ENCODE assay signal across 13 cellular contexts in genomic region chr11:44528581-44528980, GRCh38. TPM values are rescaled to one million over a fixed set of nuclear protein-coding genes. Genes with fewer than 3 reads are reported as not detected.
DNase-seq lines count a peak whose midpoint lies in the region; ATAC-seq lines count a peak whose summit lies in the region.
"Had no signal": no experiment of that assay in that cellular context is flagged by ENCODE, and none has a peak within 500 bp of the region (broad histone marks: within the 10 kb centered on the region; RNA-seq: fewer than 3 reads in every experiment).

No MANE protein-coding gene starts in this region.

- CTCF ChIA-PET in activated CD4-positive, alpha-beta memory T cell treated with anti-CD3 and anti-CD28 coated beads for 36 hours (lab: Charles Lee), result no interaction called here
- CTCF ChIA-PET in activated CD4-positive, alpha-beta memory T cell treated with anti-CD3 and anti-CD28 coated beads, Interleukin-2, amount 10 ng/mL, durations not matched to agents 7 days and 5 days (lab: Charles Lee), result no interaction called here

- intact Hi-C loops in activated CD4-positive, alpha-beta memory T cell treated with anti-CD3 and anti-CD28 coated beads for 36 hours (cut with micrococcal nuclease), result no loop called here
- intact Hi-C loops in activated T-helper 2 cell treated with anti-CD3 and anti-CD28 coated beads, Interferon-gamma antibody, Interleukin-2, Interleukin-4, amounts not matched to agents 10 μg/mL and 5 μg/mL and 100 μg/mL, durations not matched to agents 14 hours and 24 hours and 36 hours (cut with micrococcal nuclease), result loop anchor here (10.0 kb wide), 1 partner anchor 334 kb away; no protein-coding TSS in a partner anchor

- POLR2A ChIA-PET in activated CD4-positive, alpha-beta memory T cell treated with anti-CD3 and anti-CD28 coated beads for 36 hours (lab: Charles Lee), result no interaction called here
- POLR2A ChIA-PET in activated CD4-positive, alpha-beta memory T cell treated with anti-CD3 and anti-CD28 coated beads, Interleukin-2, amount 10 ng/mL, durations not matched to agents 7 days and 5 days (lab: Charles Lee), result interaction anchor here (1.0 kb wide), 1 partner anchor 85 kb away, joined by 3 read pairs; no protein-coding TSS in a partner anchor

- H3K9me3 Mint-ChIP-seq in activated CD4-positive, alpha-beta memory T cell treated with anti-CD3 and anti-CD28 coated beads for 36 hours, result no peaks in the 10 kb centered on the region
- H3K9me3 Mint-ChIP-seq in activated CD4-positive, alpha-beta memory T cell treated with anti-CD3 and anti-CD28 coated beads, Interleukin-2, amount 10 ng/mL, durations not matched to agents 7 days and 5 days, result no peaks in the 10 kb centered on the region
- H3K9me3 Mint-ChIP-seq in activated T-helper 2 cell treated with anti-CD3 and anti-CD28 coated beads, Interferon-gamma antibody, Interleukin-2, Interleukin-4, amounts not matched to agents 10 μg/mL and 5 μg/mL and 100 μg/mL, durations not matched to agents 14 hours and 24 hours and 36 hours, result no peaks in the 10 kb centered on the region
- H3K9me3 Mint-ChIP-seq in stimulated activated effector memory CD8-positive, alpha-beta T cell treated with anti-CD3 and anti-CD28 coated beads, Interleukin-12 subunit alpha, Interleukin-12 subunit beta, amount 100 ng/mL, for 72 hours, result no peaks in the 10 kb centered on the region
- no peaks in the 10 kb centered on the region for H3K9me3 Mint-ChIP-seq in activated T-cell treated with anti-CD3 and anti-CD28 coated beads, Interleukin-2, amount 50 U/mL, for 24 hours
- H3K9me3 Mint-ChIP-seq: CD8-positive, alpha-beta memory T cell had no signal

- H3K27me3 Mint-ChIP-seq in activated CD4-positive, alpha-beta memory T cell treated with anti-CD3 and anti-CD28 coated beads for 36 hours, result peaks cover 5% of the 10 kb centered on the region
- no peaks in the 10 kb centered on the region for H3K27me3 Mint-ChIP-seq in activated CD4-positive, alpha-beta memory T cell treated with anti-CD3 and anti-CD28 coated beads, Interleukin-2, amount 10 ng/mL, durations not matched to agents 7 days and 5 days
- no peaks in the 10 kb centered on the region for H3K27me3 Mint-ChIP-seq in activated T-helper 2 cell treated with anti-CD3 and anti-CD28 coated beads, Interferon-gamma antibody, Interleukin-2, Interleukin-4, amounts not matched to agents 10 μg/mL and 5 μg/mL and 100 μg/mL, durations not matched to agents 14 hours and 24 hours and 36 hours (ENCODE audit: low read depth)
- H3K27me3 Mint-ChIP-seq in activated T-cell treated with anti-CD3 and anti-CD28 coated beads, Interleukin-2, amount 50 U/mL, for 24 hours, result peaks cover under 1% of the 10 kb centered on the region

- no peak for DNase-seq in activated CD4-positive, alpha-beta memory T cell treated with anti-CD3 and anti-CD28 coated beads for 36 hours
- DNase-seq in activated CD4-positive, alpha-beta memory T cell treated with anti-CD3 and anti-CD28 coated beads, Interleukin-2, amount 10 ng/mL, durations not matched to agents 7 days and 5 days, result no peak
- DNase-seq in activated T-helper 2 cell treated with anti-CD3 and anti-CD28 coated beads, Interferon-gamma antibody, Interleukin-2, Interleukin-4, amounts not matched to agents 10 μg/mL and 5 μg/mL and 100 μg/mL, durations not matched to agents 14 hours and 24 hours and 36 hours (ENCODE audit: low spot score), result no peak
- DNase-seq in iPS-NIHi11 (ENCODE audit: low spot score), result peak; percentile 6
- no peak for DNase-seq in stimulated activated effector memory CD8-positive, alpha-beta T cell treated with anti-CD3 and anti-CD28 coated beads, Interleukin-12 subunit alpha, Interleukin-12 subunit beta, amount 100 ng/mL, for 72 hours (ENCODE audit: low spot score in 2 of 2)
- no peak for DNase-seq in GM19240 (ENCODE audit: insufficient read length, low spot score)
- no peak for DNase-seq in activated T-cell treated with anti-CD3 and anti-CD28 coated beads, Interleukin-2, amount 50 U/mL, for 24 hours
- DNase-seq: Caco-2; CD8-positive, alpha-beta memory T cell; DND-41; GDM1; IMR-90 had no signal

- no peak overlapping the region for H3K4me3 Mint-ChIP-seq in activated CD4-positive, alpha-beta memory T cell treated with anti-CD3 and anti-CD28 coated beads for 36 hours
- H3K4me3 Mint-ChIP-seq in activated CD4-positive, alpha-beta memory T cell treated with anti-CD3 and anti-CD28 coated beads, Interleukin-2, amount 10 ng/mL, durations not matched to agents 7 days and 5 days, result no peak overlapping the region
- H3K4me3 Mint-ChIP-seq in activated T-helper 2 cell treated with anti-CD3 and anti-CD28 coated beads, Interferon-gamma antibody, Interleukin-2, Interleukin-4, amounts not matched to agents 10 μg/mL and 5 μg/mL and 100 μg/mL, durations not matched to agents 14 hours and 24 hours and 36 hours (ENCODE audit: low read depth), result no peak overlapping the region
- H3K4me3 Mint-ChIP-seq in stimulated activated effector memory CD8-positive, alpha-beta T cell treated with anti-CD3 and anti-CD28 coated beads, Interleukin-12 subunit alpha, Interleukin-12 subunit beta, amount 100 ng/mL, for 72 hours, result no peak overlapping the region
- H3K4me3 Mint-ChIP-seq in activated T-cell treated with anti-CD3 and anti-CD28 coated beads, Interleukin-2, amount 50 U/mL, for 24 hours, result no peak overlapping the region

- H3K36me3 Mint-ChIP-seq in activated CD4-positive, alpha-beta memory T cell treated with anti-CD3 and anti-CD28 coated beads for 36 hours, result no peaks in the 10 kb centered on the region
- H3K36me3 Mint-ChIP-seq in activated CD4-positive, alpha-beta memory T cell treated with anti-CD3 and anti-CD28 coated beads, Interleukin-2, amount 10 ng/mL, durations not matched to agents 7 days and 5 days (ENCODE audit: low read depth), result no peaks in the 10 kb centered on the region
- H3K36me3 Mint-ChIP-seq in activated T-helper 2 cell treated with anti-CD3 and anti-CD28 coated beads, Interferon-gamma antibody, Interleukin-2, Interleukin-4, amounts not matched to agents 10 μg/mL and 5 μg/mL and 100 μg/mL, durations not matched to agents 14 hours and 24 hours and 36 hours (ENCODE audit: low read depth), result peaks cover 3% of the 10 kb centered on the region
- peaks cover 5% of the 10 kb centered on the region for H3K36me3 Mint-ChIP-seq in stimulated activated effector memory CD8-positive, alpha-beta T cell treated with anti-CD3 and anti-CD28 coated beads, Interleukin-12 subunit alpha, Interleukin-12 subunit beta, amount 100 ng/mL, for 72 hours
- no peaks in the 10 kb centered on the region for H3K36me3 Mint-ChIP-seq in activated T-cell treated with anti-CD3 and anti-CD28 coated beads, Interleukin-2, amount 50 U/mL, for 24 hours (ENCODE audit: low read depth)
- H3K36me3 Mint-ChIP-seq: CD8-positive, alpha-beta memory T cell had no signal

- H3K27ac Mint-ChIP-seq in activated CD4-positive, alpha-beta memory T cell treated with anti-CD3 and anti-CD28 coated beads for 36 hours, result peak overlapping the region; percentile 57
- no peak overlapping the region for H3K27ac Mint-ChIP-seq in activated CD4-positive, alpha-beta memory T cell treated with anti-CD3 and anti-CD28 coated beads, Interleukin-2, amount 10 ng/mL, durations not matched to agents 7 days and 5 days
- peak overlapping the region; percentile 76 for H3K27ac Mint-ChIP-seq in activated T-helper 2 cell treated with anti-CD3 and anti-CD28 coated beads, Interferon-gamma antibody, Interleukin-2, Interleukin-4, amounts not matched to agents 10 μg/mL and 5 μg/mL and 100 μg/mL, durations not matched to agents 14 hours and 24 hours and 36 hours
- H3K27ac Mint-ChIP-seq in stimulated activated effector memory CD8-positive, alpha-beta T cell treated with anti-CD3 and anti-CD28 coated beads, Interleukin-12 subunit alpha, Interleukin-12 subunit beta, amount 100 ng/mL, for 72 hours, result peak overlapping the region; percentile 46
- no peak overlapping the region for H3K27ac Mint-ChIP-seq in activated T-cell treated with anti-CD3 and anti-CD28 coated beads, Interleukin-2, amount 50 U/mL, for 24 hours
- H3K27ac Mint-ChIP-seq: CD8-positive, alpha-beta memory T cell had no signal

- H3K4me1 Mint-ChIP-seq in activated CD4-positive, alpha-beta memory T cell treated with anti-CD3 and anti-CD28 coated beads for 36 hours (ENCODE audit: low read depth), result peaks cover 44% of the 10 kb centered on the region
- H3K4me1 Mint-ChIP-seq in activated CD4-positive, alpha-beta memory T cell treated with anti-CD3 and anti-CD28 coated beads, Interleukin-2, amount 10 ng/mL, durations not matched to agents 7 days and 5 days, result peaks cover 51% of the 10 kb centered on the region
- peaks cover 42% of the 10 kb centered on the region for H3K4me1 Mint-ChIP-seq in activated T-helper 2 cell treated with anti-CD3 and anti-CD28 coated beads, Interferon-gamma antibody, Interleukin-2, Interleukin-4, amounts not matched to agents 10 μg/mL and 5 μg/mL and 100 μg/mL, durations not matched to agents 14 hours and 24 hours and 36 hours (ENCODE audit: low read depth)
- H3K4me1 Mint-ChIP-seq in stimulated activated effector memory CD8-positive, alpha-beta T cell treated with anti-CD3 and anti-CD28 coated beads, Interleukin-12 subunit alpha, Interleukin-12 subunit beta, amount 100 ng/mL, for 72 hours, result peaks cover 29% of the 10 kb centered on the region
- H3K4me1 Mint-ChIP-seq in activated T-cell treated with anti-CD3 and anti-CD28 coated beads, Interleukin-2, amount 50 U/mL, for 24 hours (ENCODE audit: low read depth), result peaks cover 33% of the 10 kb centered on the region

- no peak for ATAC-seq in stimulated activated effector memory CD8-positive, alpha-beta T cell treated with anti-CD3 and anti-CD28 coated beads, Interleukin-12 subunit alpha, Interleukin-12 subunit beta, amount 100 ng/mL, for 72 hours
- ATAC-seq: HCT116 had no signal

RNA-seq across cellular contexts. Expression of gene CD82, which starts 36.9 kb away (rescaled TPM):
- 100 to 1,000 TPM; 243 to 277 TPM for total RNA-seq in activated CD4-positive, alpha-beta memory T cell treated with anti-CD3 and anti-CD28 coated beads for 36 hours
- 100 to 1,000 TPM; 193 to 208 TPM for total RNA-seq in activated CD4-positive, alpha-beta memory T cell treated with anti-CD3 and anti-CD28 coated beads, Interleukin-2, amount 10 ng/mL, durations not matched to agents 7 days and 5 days
- 397 and 425 TPM in 2 replicates for total RNA-seq in activated T-helper 2 cell treated with anti-CD3 and anti-CD28 coated beads, Interferon-gamma antibody, Interleukin-2, Interleukin-4, amounts not matched to agents 10 μg/mL and 5 μg/mL and 100 μg/mL, durations not matched to agents 14 hours and 24 hours and 36 hours

Comparison
In these comparisons a context has a peak if more than half of its experiments do, and no peak if none do; other contexts are left out.
1. H3K27ac Mint-ChIP-seq: peak in activated CD4-positive, alpha-beta memory T cell treated with anti-CD3 and anti-CD28 coated beads for 36 hours (single experiment), activated T-helper 2 cell treated with anti-CD3 and anti-CD28 coated beads, Interferon-gamma antibody, Interleukin-2, Interleukin-4, amounts not matched to agents 10 μg/mL and 5 μg/mL and 100 μg/mL, durations not matched to agents 14 hours and 24 hours and 36 hours (single experiment) and stimulated activated effector memory CD8-positive, alpha-beta T cell treated with anti-CD3 and anti-CD28 coated beads, Interleukin-12 subunit alpha, Interleukin-12 subunit beta, amount 100 ng/mL, for 72 hours (single experiment); none in activated CD4-positive, alpha-beta memory T cell treated with anti-CD3 and anti-CD28 coated beads, Interleukin-2, amount 10 ng/mL, durations not matched to agents 7 days and 5 days (single experiment) and activated T-cell treated with anti-CD3 and anti-CD28 coated beads, Interleukin-2, amount 50 U/mL, for 24 hours (single experiment).